In genomic region chr15:52679232-52680040, GRCh38 we compare ENCODE assay signal across 8 cellular contexts. TPM values are rescaled to one million over a fixed set of nuclear protein-coding genes. Genes with fewer than 3 reads are reported as not detected.
A peak's percentile ranks its signal among the peaks of the same experiment; 100 is the strongest.
DNase-seq lines count a peak whose midpoint lies in the region; ATAC-seq and FAIRE-seq lines count a peak whose summit lies in the region.

ATOSA (minus strand) TSS chr15:52679388; CDS start chr15:52678021, 1,367 bp downstream.

- H3K79me2 ChIP-seq in mesendoderm (ENCODE audit: control insufficient read depth, insufficient read depth, low read length): no peaks in the 10 kb centered on the region

- no CpG with 5 or more reads among the region's 55 CpGs for WGBS in mesendoderm (ENCODE audit: extremely low coverage, insufficient coverage, low lambda C conversion rate)

- H4K8ac ChIP-seq in mesendoderm (ENCODE audit: low read depth, low read length): no peak within 1 kb of the TSS

- peak within 1 kb of the TSS; percentile 64 for H3K27ac ChIP-seq in mesendoderm (ENCODE audit: low read depth, low read length)

- H3K56ac ChIP-seq in mesendoderm (ENCODE audit: low read length): peak within 1 kb of the TSS; percentile 87

- H3K4me3 ChIP-seq in endocrine pancreas (ENCODE audit: control insufficient read depth, insufficient read depth, low read length) (peak within 1 kb of the TSS; percentile 96), mesendoderm (ENCODE audit: low read length) (peak within 1 kb of the TSS; percentile 82)

- H3K4me1 ChIP-seq in endocrine pancreas (ENCODE audit: control insufficient read depth, insufficient read depth, low read length): peaks cover 27% of the 10 kb centered on the region
- H3K4me1 ChIP-seq in mesendoderm (ENCODE audit: control insufficient read depth, low read depth, low read length): no peaks in the 10 kb centered on the region

- no peak within 1 kb of the TSS for H3K4ac ChIP-seq in mesendoderm (ENCODE audit: low read depth, low read length)

- H4K5ac ChIP-seq in mesendoderm (ENCODE audit: low read length): no peak within 1 kb of the TSS

- no peaks in the 10 kb centered on the region for H3K27me3 ChIP-seq in endocrine pancreas (ENCODE audit: control insufficient read depth, insufficient read depth, low read length)
- no peaks in the 10 kb centered on the region for H3K27me3 ChIP-seq in mesendoderm (ENCODE audit: insufficient read depth, low read length, poor library complexity)

- H2BK5ac ChIP-seq in mesendoderm (ENCODE audit: low read length): no peak within 1 kb of the TSS

- no peak within 1 kb of the TSS for H2BK120ac ChIP-seq in mesendoderm (ENCODE audit: low read depth, low read length)

- H3K4me2 ChIP-seq in mesendoderm (ENCODE audit: low read length): peak within 1 kb of the TSS; percentile 56

- ATAC-seq in GM21360 (IDR thresholded peaks at IDR 0.05; ENCODE audit: unreplicated experiment): peak; percentile 73

- no peaks in the 10 kb centered on the region for H3K79me1 ChIP-seq in mesendoderm (ENCODE audit: low read length)

- H3K18ac ChIP-seq in mesendoderm (ENCODE audit: low read length): peak within 1 kb of the TSS; percentile 2

- H2AK5ac ChIP-seq in mesendoderm (ENCODE audit: low read length): no peak within 1 kb of the TSS

- no peak within 1 kb of the TSS for H3K23ac ChIP-seq in mesendoderm (ENCODE audit: low read length)

- H3K9ac ChIP-seq in endocrine pancreas (ENCODE audit: control insufficient read depth, insufficient read depth, low read length) (peak within 1 kb of the TSS; percentile 95), mesendoderm (ENCODE audit: low read length) (peak within 1 kb of the TSS; percentile 78)

- no peaks in the 10 kb centered on the region for H3K9me3 ChIP-seq in endocrine pancreas (ENCODE audit: control insufficient read depth, low read length)

- H3K36me3 ChIP-seq in endocrine pancreas (ENCODE audit: control insufficient read depth, insufficient read depth, low read length): no peaks in the 10 kb centered on the region
- no peaks in the 10 kb centered on the region for H3K36me3 ChIP-seq in mesendoderm (ENCODE audit: control insufficient read depth, insufficient read depth, low read length)

- DNase-seq in COLO829 (ENCODE audit: low spot score) (peak; percentile 55), HTR-8/SVneo (ENCODE audit: insufficient read length, low spot score) (peak; percentile 85), NOMO-1 treated with DMSO at 0.1 percent for 48 hours (lab: John Stamatoyannopoulos, UW; ENCODE audit: unreplicated experiment) (peak; percentile 90), mesendoderm (peak; percentile 95)
- peak; percentile 69 for DNase-seq in activated CD8-positive, alpha-beta memory T cell treated with anti-CD3 and anti-CD28 coated beads, Interleukin-2, amount 50 U/mL, for 1 hour (ENCODE audit: extremely low read depth)
- DNase-seq in stimulated activated CD8-positive, alpha-beta memory T cell treated with anti-CD3 and anti-CD28 coated beads, Interleukin-15, amount 100 ng/mL, for 1 hour (ENCODE audit: low read depth): peak; percentile 85

- H2BK15ac ChIP-seq in mesendoderm (replicated peaks; ENCODE audit: low read depth): no peak within 1 kb of the TSS

- peak; percentile 76 for FAIRE-seq in HTR-8/SVneo (lab: Jason Lieb, UNC)

RNA-seq across cellular contexts. Expression of gene ATOSA, which starts in this region (rescaled TPM):
- 2.5 TPM for polyA plus RNA-seq in mesendoderm (2013, experiment 1 of 2)
- 2.4 TPM for polyA plus RNA-seq in mesendoderm (2013, experiment 2 of 2)

Comparison
In these comparisons a context has a peak if more than half of its experiments do, and no peak if none do; other contexts are left out.
1. Peak in every context shown above with its lines: DNase-seq, ATAC-seq, H3K4me3 ChIP-seq and H3K27ac ChIP-seq.